Comparison of ENCODE assay signal across 18 cellular contexts in the genomic region with DNA sequence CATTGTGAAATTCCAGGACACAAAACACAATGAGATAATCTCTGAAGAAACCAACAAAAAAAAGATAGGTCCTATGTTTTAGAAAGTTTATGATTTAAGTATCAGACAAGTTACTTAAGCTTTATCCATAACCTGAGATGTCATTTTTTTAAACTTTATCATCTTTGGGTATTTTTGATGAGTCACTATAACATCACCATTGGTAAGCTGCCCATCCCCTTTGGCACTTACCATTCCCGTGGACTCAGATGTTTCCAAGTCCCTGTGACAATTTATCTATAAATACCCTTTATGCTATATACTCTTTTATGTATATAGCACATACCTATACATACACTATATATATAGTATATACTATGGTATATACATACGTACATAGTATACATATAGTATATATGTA.
"Had no signal": no experiment of that assay in that cellular context is flagged by ENCODE, and none has a peak within 500 bp of the region (broad histone marks: within the 10 kb centered on the region; RNA-seq: fewer than 3 reads in every experiment).

No MANE protein-coding gene starts in this region.

- ATAC-seq: activated CD4-positive, alpha-beta T cell treated with anti-CD3 and anti-CD28 coated beads for 36 hours; activated naive CD4-positive, alpha-beta T cell treated with anti-CD3 and anti-CD28 coated beads, Interleukin-2, amount 50 U/mL, for 72 hours; gastrocnemius medialis; left lung; sciatic nerve; stimulated activated memory B cell treated with anti-CD40 and anti-IgM and Interleukin-4, amounts not matched to agents 10 μg/mL and 1 μg/mL and 100 μg/mL, for 72 hours had no signal

- H3K27me3 ChIP-seq: gastrocnemius medialis, left lung, upper lobe of left lung had no signal

- H3K27ac ChIP-seq: adrenal gland, gastrocnemius medialis, left lung, parathyroid adenoma, thoracic aorta, upper lobe of left lung had no signal

- H3K4me1 ChIP-seq: adrenal gland, gastrocnemius medialis, left lung, parathyroid adenoma, upper lobe of left lung had no signal

- DNase-seq: activated CD4-positive, alpha-beta T cell treated with anti-CD3 and anti-CD28 coated beads for 36 hours; activated CD4-positive, alpha-beta T cell treated with anti-CD3 and anti-CD28 coated beads, Interleukin-2, amount 50 U/mL, for 48 hours; activated gamma-delta T cell treated with Interleukin-2 at 50 U/mL for 16 hours; adrenal gland; dermis blood vessel endothelial cell; effector memory CD4-positive, alpha-beta T cell; gastrocnemius medialis; head of caudate nucleus; kidney; left lung; midbrain; stimulated activated CD4-positive, alpha-beta T cell treated with anti-CD3 and anti-CD28 coated beads, Interleukin-4, amount 100 ng/mL, for 4 hours; upper lobe of left lung had no signal
